1 cellular context compared by ENCODE assay signal in genomic region chr2:75022516-75022915, GRCh38.
A peak's percentile ranks its signal among the peaks of the same experiment; 100 is the strongest.
TF ChIP-seq lines count a peak whose summit lies in the region.

No MANE protein-coding gene starts in this region.

TF ChIP-seq in IMR-90, 13 proteins besides CTCF, POLR2A, EP300 and RAD21:
- TF ChIP-seq FOS (IDR thresholded peaks at IDR 0.05; ENCODE audit: low read depth, low read length): peak; percentile 63; the same call in 1 of the 2 replicates
- no peak for TF ChIP-seq MXI1 (IDR thresholded peaks at IDR 0.05; ENCODE audit: borderline replicate concordance, low read depth, low read length)
